Comparison of ENCODE assay signal across 24 cellular contexts in genomic region chr4:160347197-160347596, GRCh38.
"Had no signal": no experiment of that assay in that cellular context is flagged by ENCODE, and none has a peak within 500 bp of the region (broad histone marks: within the 10 kb centered on the region; RNA-seq: fewer than 3 reads in every experiment).

No MANE protein-coding gene starts in this region.

- H3K4me3 ChIP-seq: stomach, suprapubic skin, testis, thoracic aorta, thyroid gland, tibial artery, tibial nerve, transverse colon, upper lobe of left lung, upper lobe of right lung, uterus, vagina had no signal

- DNase-seq: stimulated activated CD4-positive, alpha-beta T cell treated with anti-CD3 and anti-CD28 coated beads, Interleukin-2, amount 100 ng/mL, for 48 hours; stimulated activated CD4-positive, alpha-beta T cell treated with anti-CD3 and anti-CD28 coated beads, Interleukin-4, amount 100 ng/mL, for 1 hour; stimulated activated CD4-positive, alpha-beta T cell treated with anti-CD3 and anti-CD28 coated beads, Interleukin-4, amount 100 ng/mL, for 24 hours; stimulated activated CD4-positive, alpha-beta T cell treated with anti-CD3 and anti-CD28 coated beads, Interleukin-4, amount 100 ng/mL, for 4 hours; stimulated activated CD8-positive, alpha-beta memory T cell treated with anti-CD3 and anti-CD28 coated beads, Interleukin-4, amount 100 ng/mL, for 48 hours; stimulated activated naive B cell treated with anti-CD40 and anti-IgM and Interleukin-4, amounts not matched to agents 10 μg/mL and 1 μg/mL and 100 μg/mL, for 72 hours; stimulated activated naive CD4-positive, alpha-beta T cell; stimulated activated naive CD4-positive, alpha-beta T cell treated with Interleukin-2 at 50 U/mL for 16 hours; stimulated activated naive CD8-positive, alpha-beta T cell treated with anti-CD3 and anti-CD28 coated beads, Interleukin-15, amount 100 ng/mL, for 72 hours; stimulated activated naive CD8-positive, alpha-beta T cell treated with anti-CD3 and anti-CD28 coated beads, Interleukin-15, Interleukin-2, amounts not matched to agents 100 U/mL and 50 U/mL, for 24 hours; stomach; substantia nigra; testis; thyroid gland; tibial artery; transverse colon; trophoblast cell; upper lobe of left lung; upper lobe of right lung; uterus had no signal

- H3K9me3 ChIP-seq: stomach, suprapubic skin, testis, thoracic aorta, thyroid gland, tibial artery, tibial nerve, transverse colon, upper lobe of left lung, upper lobe of right lung, uterus, vagina had no signal

- H3K27me3 ChIP-seq: stomach, suprapubic skin, testis, thyroid gland, tibial artery, tibial nerve, transverse colon, upper lobe of left lung, upper lobe of right lung, uterus, vagina had no signal

- H3K27ac ChIP-seq: stomach, suprapubic skin, testis, thoracic aorta, thyroid gland, tibial artery, tibial nerve, transverse colon, upper lobe of left lung, upper lobe of right lung, uterus, vagina had no signal

- H3K36me3 ChIP-seq: stomach, suprapubic skin, thoracic aorta, thyroid gland, tibial artery, tibial nerve, transverse colon, upper lobe of left lung, upper lobe of right lung, uterus, vagina had no signal
